Comparison of ENCODE assay signal across 1 cellular context in the genomic region with DNA sequence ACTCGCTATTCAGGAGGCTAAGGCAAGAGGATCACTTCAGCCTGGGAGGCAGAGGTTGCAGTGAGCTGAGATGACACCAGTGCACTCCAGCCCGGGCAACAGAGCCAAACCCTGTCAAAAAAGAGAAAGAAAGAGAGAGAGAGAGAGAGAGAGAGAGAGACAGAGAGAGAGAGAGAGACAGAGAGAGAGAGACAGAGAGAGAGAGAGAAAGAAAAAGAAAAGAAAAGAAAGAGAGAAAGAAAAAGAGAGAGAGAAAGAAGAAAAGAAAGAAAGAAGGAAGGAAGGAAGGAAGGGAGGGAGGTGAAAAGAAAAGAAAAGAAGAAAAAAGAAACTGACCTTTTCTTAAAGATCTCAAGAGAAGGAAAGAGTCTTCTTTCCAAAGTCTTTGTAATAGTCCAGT. TPM values are rescaled to one million over a fixed set of nuclear protein-coding genes. Genes with fewer than 3 reads are reported as not detected.
"Had no signal": no experiment of that assay in that cellular context is flagged by ENCODE, and none has a peak within 500 bp of the region (broad histone marks: within the 10 kb centered on the region; RNA-seq: fewer than 3 reads in every experiment).

No MANE protein-coding gene starts in this region.

RNA-seq across cellular contexts. Expression of a gene that starts 31.0 kb away (rescaled TPM):
- polyA plus RNA-seq: naive thymus-derived CD4-positive, alpha-beta T cell had no signal
